1 cellular context compared by ENCODE assay signal in genomic region chr14:22303589-22304195, GRCh38.
TF ChIP-seq lines count a peak whose summit lies in the region.

No MANE protein-coding gene starts in this region.

TF ChIP-seq in WTC11, 78 proteins besides CTCF, POLR2A, EP300 and RAD21 (continued from another document):
- TF ChIP-seq ZNF281 (CRISPR knock-in tag; IDR thresholded peaks at IDR 0.05) (no peak), NFATC4 (CRISPR knock-in tag; IDR thresholded peaks at IDR 0.05) (no peak), GABPB1 (CRISPR knock-in tag; IDR thresholded peaks at IDR 0.05) (no peak), E2F4 (CRISPR knock-in tag; IDR thresholded peaks at IDR 0.05; ENCODE audit: borderline replicate concordance, low read depth) (no peak), ZNF317 (CRISPR knock-in tag; IDR thresholded peaks at IDR 0.05; ENCODE audit: borderline replicate concordance, low read depth) (no peak), JUN (CRISPR knock-in tag; IDR thresholded peaks at IDR 0.05) (no peak), CDX4 (CRISPR knock-in tag; IDR thresholded peaks at IDR 0.05; ENCODE audit: borderline replicate concordance) (no peak), ZNF425 (CRISPR knock-in tag; conservative IDR thresholded peaks at IDR 0.05) (no peak), RELA (CRISPR knock-in tag; IDR thresholded peaks at IDR 0.05; ENCODE audit: borderline replicate concordance) (no peak), TEAD4 (CRISPR knock-in tag; IDR thresholded peaks at IDR 0.05) (no peak), NR2C2 (CRISPR knock-in tag; IDR thresholded peaks at IDR 0.05) (no peak), HMGXB4 (CRISPR knock-in tag; IDR thresholded peaks at IDR 0.05) (no peak), NFYB (CRISPR knock-in tag; conservative IDR thresholded peaks at IDR 0.05; ENCODE audit: low read depth) (no peak)
